9 cellular contexts compared by ENCODE assay signal in the genomic region with DNA sequence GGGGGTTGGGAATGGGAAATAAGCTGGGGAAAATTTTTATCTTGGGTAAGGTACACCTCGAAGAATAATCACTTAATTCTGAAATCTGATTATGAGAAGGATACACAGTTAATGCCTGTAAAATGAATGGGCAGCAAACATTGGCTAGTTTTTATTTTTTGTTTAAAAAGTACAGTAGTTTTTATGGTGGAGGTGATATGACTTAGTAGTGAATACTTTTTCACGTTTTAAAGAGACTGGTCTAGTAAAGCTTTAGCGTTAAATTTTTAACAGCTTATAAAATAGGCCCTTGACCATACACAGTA. TPM values are rescaled to one million over a fixed set of nuclear protein-coding genes. Genes with fewer than 3 reads are reported as not detected.
A peak's percentile ranks its signal among the peaks of the same experiment; 100 is the strongest.
DNase-seq lines count a peak whose midpoint lies in the region; ATAC-seq, FAIRE-seq and TF ChIP-seq lines count a peak whose summit lies in the region.
"Had no signal": no experiment of that assay in that cellular context is flagged by ENCODE, and none has a peak within 500 bp of the region (broad histone marks: within the 10 kb centered on the region; RNA-seq: fewer than 3 reads in every experiment).

No MANE protein-coding gene starts in this region.

- DNase-seq in H7 (no peak), activated B cell treated with CpG ODN at 0.5 μM for 24 hours (no peak), hepatocyte (ENCODE audit: low spot score) (no peak), small intestine (no peak), midbrain (lab: John Stamatoyannopoulos, UW) (no peak), NCI-H524 (lab: John Stamatoyannopoulos, UW) (no peak), NCI-H1694 treated with DMSO at 0.1 percent for 48 hours (lab: John Stamatoyannopoulos, UW) (no peak)
- DNase-seq: T-helper 9 cell had no signal

- H2AFZ ChIP-seq in hepatocyte = no peak overlapping the region

- H3K9me3 ChIP-seq in hepatocyte (ENCODE audit: low read depth) (no peaks in the 10 kb centered on the region), small intestine (ENCODE audit: control insufficient read depth, low read depth) (no peaks in the 10 kb centered on the region)

- H3K4me3 Mint-ChIP-seq in activated B cell treated with CpG ODN at 0.5 μM for 24 hours = peak overlapping the region; percentile 98

- H4K20me1 ChIP-seq in hepatocyte (ENCODE audit: insufficient read depth, poor library complexity, severe bottlenecking) = peaks cover 50% of the 10 kb centered on the region

- FAIRE-seq in small intestine (lab: Jason Lieb, UNC) = no peak

- CTCF ChIA-PET in activated B cell treated with CpG ODN at 0.5 μM for 24 hours (lab: Charles Lee) = no interaction called here

- peaks cover 41% of the 10 kb centered on the region for H3K4me1 Mint-ChIP-seq in activated B cell treated with CpG ODN at 0.5 μM for 24 hours

- H3K36me3 ChIP-seq in H7 (replicated peaks; ENCODE audit: control insufficient read depth, insufficient read depth, low read length) (no peaks in the 10 kb centered on the region; the same call in 1 of the 2 replicates), hepatocyte (replicated peaks; ENCODE audit: insufficient read depth, low read depth) (no peaks in the 10 kb centered on the region), small intestine (ENCODE audit: control insufficient read depth in 2 of 2, insufficient read depth in 2 of 2, low read length in 2 of 2) (no peaks in the 10 kb centered on the region)

- WGBS in hepatocyte (ENCODE audit: low lambda C conversion rate, missing lambda C conversion rate) = 2% methylated on average over 3 of the region's 3 CpGs
- 10 to 18% (median 15%) methylated on average over 3 of the region's 3 CpGs for WGBS in small intestine, 3 donors

- H3K27ac Mint-ChIP-seq in activated B cell treated with CpG ODN at 0.5 μM for 24 hours = peak overlapping the region; percentile 60

- H3K4me3 ChIP-seq in H7 (ENCODE audit: insufficient read depth, low read depth, low read length) (peak overlapping the region; percentile 91), hepatocyte (peak overlapping the region; percentile 27), small intestine (ENCODE audit: low read depth in 1 of 2, low read length in 2 of 2) (peak overlapping the region; percentile 92 to 95)

- intact Hi-C loops in activated B cell treated with CpG ODN at 0.5 μM for 24 hours (cut with micrococcal nuclease) = loop anchor here (1.0 to 5.0 kb wide), 4 partner anchors 9 to 218 kb away; a partner anchor contains a TSS

- peaks cover 8% of the 10 kb centered on the region for H3K36me3 Mint-ChIP-seq in activated B cell treated with CpG ODN at 0.5 μM for 24 hours (ENCODE audit: low read depth)

- no peak for ATAC-seq in activated B cell treated with CpG ODN at 0.5 μM for 24 hours (ENCODE audit: low read depth)
- ATAC-seq in HG02642 (IDR thresholded peaks at IDR 0.05; ENCODE audit: poor library complexity, unreplicated experiment) = no peak

- no peaks in the 10 kb centered on the region for H3K9me3 Mint-ChIP-seq in activated B cell treated with CpG ODN at 0.5 μM for 24 hours

- H3K27me3 Mint-ChIP-seq in activated B cell treated with CpG ODN at 0.5 μM for 24 hours = no peaks in the 10 kb centered on the region

- H3K27ac ChIP-seq in hepatocyte = peak overlapping the region; percentile 99
- H3K27ac ChIP-seq in small intestine (ENCODE audit: low read depth in 1 of 2, low read length in 1 of 2) = peak overlapping the region in 1 of 2 donors; percentile 86

- no peak for TF ChIP-seq CTCF in activated B cell treated with CpG ODN at 0.5 μM for 24 hours (IDR thresholded peaks at IDR 0.05)
- no peak for TF ChIP-seq CTCF in hepatocyte (IDR thresholded peaks at IDR 0.05; ENCODE audit: poor library complexity)

- H3K4me1 ChIP-seq in hepatocyte (ENCODE audit: insufficient read depth) (peaks cover 33% of the 10 kb centered on the region), small intestine (ENCODE audit: control insufficient read depth in 2 of 2, insufficient read depth in 1 of 2, low read depth in 1 of 2, low read length in 1 of 2) (peaks cover 1 to 11% of the 10 kb centered on the region in 2 donors)

- H3K79me2 ChIP-seq in hepatocyte = peaks cover 70% of the 10 kb centered on the region

- no peaks in the 10 kb centered on the region for H3K9me2 ChIP-seq in hepatocyte (replicated peaks; ENCODE audit: insufficient read depth)

- H3K27me3 ChIP-seq in H7 (ENCODE audit: control insufficient read depth, insufficient read depth, low read length) (no peaks in the 10 kb centered on the region), hepatocyte (no peaks in the 10 kb centered on the region), small intestine (ENCODE audit: control insufficient read depth in 2 of 2, insufficient read depth in 2 of 2, low read length in 2 of 2) (no peaks in the 10 kb centered on the region)

- H3K4me2 ChIP-seq in hepatocyte = peak overlapping the region; percentile 75

- POLR2A ChIA-PET in activated B cell treated with CpG ODN at 0.5 μM for 24 hours (lab: Charles Lee) = interaction anchor here (0.6 to 1.5 kb wide), 2 partner anchors 123 to 344 kb away, joined by 5 to 10 read pairs; a partner anchor contains a TSS

RNA-seq across cellular contexts. Expression of a gene that starts 1.8 kb away (rescaled TPM):
- 40.9 and 57.0 TPM in 2 replicates for total RNA-seq in H7 (2014; rRNA removed; shearing (Covaris generic))
- 31.2 and 39.2 TPM in 2 replicates for total RNA-seq in activated B cell treated with CpG ODN at 0.5 μM for 24 hours
- total RNA-seq in hepatocyte = 50.5 and 55.1 TPM in 2 replicates
- polyA plus RNA-seq in hepatocyte = 16.4 and 24.2 TPM in 2 replicates
- 10 to 100 TPM; 14.3 to 27.8 (median 15.9) TPM for polyA plus RNA-seq in small intestine

Comparison
In these comparisons a context has a peak if more than half of its experiments do, and no peak if none do; other contexts are left out.
1. H3K4me3 ChIP-seq: peak in every context shown above with its lines; median percentile 94 in small intestine; 91 in H7; 27 in hepatocyte.